22 cellular contexts compared by ENCODE assay signal in genomic region chr2:228224410-228224809, GRCh38. TPM values are rescaled to one million over a fixed set of nuclear protein-coding genes. Genes with fewer than 3 reads are reported as not detected.
"Had no signal": no experiment of that assay in that cellular context is flagged by ENCODE, and none has a peak within 500 bp of the region (broad histone marks: within the 10 kb centered on the region; RNA-seq: fewer than 3 reads in every experiment).

No MANE protein-coding gene starts in this region.

- H3K36me3 ChIP-seq: gastrocnemius medialis, heart right ventricle, pancreas, sigmoid colon, stomach, upper lobe of right lung had no signal

- H3K27ac ChIP-seq: gastrocnemius medialis, heart right ventricle, pancreas, sigmoid colon, stomach, testis, upper lobe of right lung had no signal

- H3K9me3 ChIP-seq: gastrocnemius medialis, pancreas, testis, upper lobe of right lung had no signal

- H3K4me3 ChIP-seq: gastrocnemius medialis, heart right ventricle, pancreas, sigmoid colon, stomach, testis, upper lobe of right lung had no signal

- ATAC-seq: activated CD8-positive, alpha-beta T cell treated with anti-CD3 and anti-CD28 coated beads for 36 hours; activated T-cell treated with anti-CD3 and anti-CD28 coated beads, Interleukin-2, amount 50 U/mL, for 4 hours; gastrocnemius medialis; heart right ventricle; left lobe of liver; naive thymus-derived CD4-positive, alpha-beta T cell; pancreas; upper lobe of right lung had no signal

- H3K27me3 ChIP-seq: gastrocnemius medialis, heart right ventricle, pancreas, sigmoid colon, stomach, testis, upper lobe of right lung had no signal

- DNase-seq: activated B cell treated with CpG ODN at 0.5 μM for 24 hours; activated CD4-positive, alpha-beta T cell treated with anti-CD3 and anti-CD28 coated beads for 48 hours; activated CD8-positive, alpha-beta T cell treated with anti-CD3 and anti-CD28 coated beads for 36 hours; activated effector memory CD4-positive, alpha-beta T cell treated with Interleukin-2 at 50 U/mL for 16 hours; activated T-cell treated with anti-CD3 and anti-CD28 coated beads, Interleukin-2, amount 50 U/mL, for 4 hours; amniotic stem cell; cortex of kidney; effector CD8-positive, alpha-beta T cell; gastrocnemius medialis; heart right ventricle; naive thymus-derived CD4-positive, alpha-beta T cell; pancreas; sigmoid colon; stimulated activated CD4-positive, alpha-beta T cell treated with anti-CD3 and anti-CD28 coated beads, Interleukin-12 subunit alpha, Interleukin-12 subunit beta, amount 100 ng/mL, for 4 hours; stimulated activated CD4-positive, alpha-beta T cell treated with anti-CD3 and anti-CD28 coated beads, Interleukin-2, amount 100 ng/mL, for 24 hours; stomach; testis; upper lobe of right lung had no signal

- H3K4me1 ChIP-seq: gastrocnemius medialis, heart right ventricle, pancreas, sigmoid colon, stomach, testis, upper lobe of right lung had no signal

RNA-seq across cellular contexts. Expression of gene SPHKAP, which starts 42.9 kb away (rescaled TPM):
- total RNA-seq: activated B cell treated with CpG ODN at 0.5 μM for 24 hours; activated CD8-positive, alpha-beta T cell treated with anti-CD3 and anti-CD28 coated beads for 36 hours; activated T-cell treated with anti-CD3 and anti-CD28 coated beads, Interleukin-2, amount 50 U/mL, for 4 hours; endothelial cell of umbilical vein; gastrocnemius medialis; left lobe of liver; lung microvascular endothelial cell; naive thymus-derived CD4-positive, alpha-beta T cell; T-helper 2 cell treated with Interferon-gamma antibody and Interleukin-4, amounts not matched to agents 100 ng/mL and 5 ng/mL, for 36 hours had no signal
